In genomic region chr4:174260099-174260498, GRCh38 we compare ENCODE assay signal across 1 cellular context.
TF ChIP-seq lines count a peak whose summit lies in the region.

No MANE protein-coding gene starts in this region.

TF ChIP-seq in HepG2, 621 proteins besides CTCF, POLR2A, EP300 and RAD21:
- no peak for TF ChIP-seq RXRB (CRISPR knock-in tag; IDR thresholded peaks at IDR 0.05; ENCODE audit: borderline replicate concordance)
- TF ChIP-seq SIX1 (CRISPR knock-in tag; IDR thresholded peaks at IDR 0.05; ENCODE audit: borderline replicate concordance): no peak
- TF ChIP-seq ARID3A (IDR thresholded peaks at IDR 0.05; ENCODE audit: low read depth, low read length): peak; percentile 87
- TF ChIP-seq CEBPG (CRISPR knock-in tag; IDR thresholded peaks at IDR 0.05): peak; percentile 43
- peak; percentile 85 for TF ChIP-seq CEBPB (IDR thresholded peaks at IDR 0.05; ENCODE audit: borderline replicate concordance, low read depth, low read length)
- TF ChIP-seq NCOR1 (IDR thresholded peaks at IDR 0.05; ENCODE audit: borderline replicate concordance, low read length): peak; percentile 59; the same call in 1 of the 2 replicates
- 0 out of 2 replicates have a peak, but pooled peaks have one; percentile 18 for TF ChIP-seq ATF1 (CRISPR knock-in tag; IDR thresholded peaks at IDR 0.05)
- TF ChIP-seq PAWR (CRISPR knock-in tag; IDR thresholded peaks at IDR 0.05; ENCODE audit: borderline replicate concordance): no peak
- TF ChIP-seq HNF1A (IDR thresholded peaks at IDR 0.05; ENCODE audit: low read depth): 0 out of 2 replicates have a peak, but pooled peaks have one; percentile 15
- no peak for TF ChIP-seq HNF1A (CRISPR knock-in tag; IDR thresholded peaks at IDR 0.05; ENCODE audit: borderline replicate concordance)
- no peak for TF ChIP-seq TIGD3 (CRISPR knock-in tag; IDR thresholded peaks at IDR 0.05; ENCODE audit: borderline replicate concordance)
- no peak for TF ChIP-seq NR0B2 (CRISPR knock-in tag; IDR thresholded peaks at IDR 0.05)
- no peak for TF ChIP-seq SOX13 (IDR thresholded peaks at IDR 0.05)
- TF ChIP-seq SOX13 (CRISPR knock-in tag; conservative IDR thresholded peaks at IDR 0.05 in 1 of 2, IDR thresholded peaks at IDR 0.05 in 1 of 2): 0 out of 4 replicates have a peak, but pooled peaks of 1 of the 2 experiments have one; percentile 27
- no peak for TF ChIP-seq YEATS2 (CRISPR knock-in tag; IDR thresholded peaks at IDR 0.05; ENCODE audit: borderline replicate concordance)
- no peak for TF ChIP-seq CREB1 (IDR thresholded peaks at IDR 0.05)
- TF ChIP-seq CREB1 (CRISPR knock-in tag; IDR thresholded peaks at IDR 0.05): 0 out of 2 replicates have a peak, but pooled peaks have one; percentile 37
